Comparison of ENCODE assay signal across 8 cellular contexts in genomic region chr12:47686645-47687240, GRCh38. TPM values are rescaled to one million over a fixed set of nuclear protein-coding genes. Genes with fewer than 3 reads are reported as not detected.
DNase-seq lines count a peak whose midpoint lies in the region; ATAC-seq, FAIRE-seq and TF ChIP-seq lines count a peak whose summit lies in the region.

No MANE protein-coding gene starts in this region.

- H3K9me3 ChIP-seq in heart left ventricle: no peaks in the 10 kb centered on the region
- H3K9me3 ChIP-seq in Karpas-422 (ENCODE audit: low read length): no peaks in the 10 kb centered on the region

- no peak overlapping the region for H2AFZ ChIP-seq in Karpas-422 (ENCODE audit: low read length)

- H3K9ac ChIP-seq in Karpas-422 (ENCODE audit: low read length): no peak overlapping the region

- peak in 2 of 4 donors; percentile 50 to 64 for ATAC-seq in heart left ventricle
- ATAC-seq in left ventricle myocardium superior: no peak
- ATAC-seq in stimulated activated effector memory CD8-positive, alpha-beta T cell treated with anti-CD3 and anti-CD28 coated beads, Interleukin-12 subunit alpha, Interleukin-12 subunit beta, amount 100 ng/mL, for 72 hours: no peak
- no peak for ATAC-seq in HG03342 (IDR thresholded peaks at IDR 0.05; ENCODE audit: unreplicated experiment)

- H3K36me3 ChIP-seq in heart left ventricle: peaks cover 0 to 64% (median 30%) of the 10 kb centered on the region in 9 donors
- H3K36me3 ChIP-seq in Karpas-422 (ENCODE audit: insufficient read depth, low read length): peaks cover 59% of the 10 kb centered on the region

- TF ChIP-seq CTCF in heart left ventricle (IDR thresholded peaks at IDR 0.05): peak; percentile 28 to 73 (median 58)

- H3K4me1 ChIP-seq in heart left ventricle: no peaks in the 10 kb centered on the region
- H3K4me1 ChIP-seq in Karpas-422 (ENCODE audit: low read length): peaks cover 38% of the 10 kb centered on the region

- no peak overlapping the region for H3K4me2 ChIP-seq in Karpas-422 (ENCODE audit: low read depth, low read length, poor library complexity, severe bottlenecking)

- 76 to 81% (median 77%) methylated on average over 4 of the region's 4 CpGs for WGBS in heart left ventricle, 4 donors

- H3K9me3 Mint-ChIP-seq in stimulated activated effector memory CD8-positive, alpha-beta T cell treated with anti-CD3 and anti-CD28 coated beads, Interleukin-12 subunit alpha, Interleukin-12 subunit beta, amount 100 ng/mL, for 72 hours: no peaks in the 10 kb centered on the region

- peaks cover 36% of the 10 kb centered on the region for H3K79me2 ChIP-seq in Karpas-422 (ENCODE audit: low read length)

- H3K36me3 Mint-ChIP-seq in stimulated activated effector memory CD8-positive, alpha-beta T cell treated with anti-CD3 and anti-CD28 coated beads, Interleukin-12 subunit alpha, Interleukin-12 subunit beta, amount 100 ng/mL, for 72 hours: peaks cover 72% of the 10 kb centered on the region

- TF ChIP-seq POLR2A in heart left ventricle (IDR thresholded peaks at IDR 0.05): no peak

- no peaks in the 10 kb centered on the region for H3K9me2 ChIP-seq in Karpas-422 (replicated peaks; ENCODE audit: insufficient read depth, low read length)

- no peak overlapping the region for H3K27ac Mint-ChIP-seq in stimulated activated effector memory CD8-positive, alpha-beta T cell treated with anti-CD3 and anti-CD28 coated beads, Interleukin-12 subunit alpha, Interleukin-12 subunit beta, amount 100 ng/mL, for 72 hours

- no peaks in the 10 kb centered on the region for H4K20me1 ChIP-seq in Karpas-422 (ENCODE audit: insufficient read depth, low read depth, low read length)

- no peak for DNase-seq in heart left ventricle
- no peak for DNase-seq in left ventricle myocardium superior
- DNase-seq in Karpas-422: peak; percentile 75
- DNase-seq in fibroblast of peridontal ligament (ENCODE audit: extremely low read depth): peak; percentile 74
- peak; percentile 11 for DNase-seq in pulmonary artery endothelial cell (ENCODE audit: low read depth, low spot score)
- no peak for DNase-seq in stimulated activated effector memory CD8-positive, alpha-beta T cell treated with anti-CD3 and anti-CD28 coated beads, Interleukin-12 subunit alpha, Interleukin-12 subunit beta, amount 100 ng/mL, for 72 hours (ENCODE audit: low spot score in 2 of 2)

- FAIRE-seq in TTC549 (lab: Jason Lieb, UNC): peak; percentile 95

- H3K27ac ChIP-seq in heart left ventricle (no peak overlapping the region), Karpas-422 (ENCODE audit: low read length) (no peak overlapping the region)

- no peak overlapping the region for H3K4me3 Mint-ChIP-seq in stimulated activated effector memory CD8-positive, alpha-beta T cell treated with anti-CD3 and anti-CD28 coated beads, Interleukin-12 subunit alpha, Interleukin-12 subunit beta, amount 100 ng/mL, for 72 hours

- intact Hi-C loops in heart left ventricle (cut with DNase I): loop anchor here in 8 of 10 donors (1.0 to 10.0 kb wide), 5 partner anchors 34 to 654 kb away; no protein-coding TSS in a partner anchor
- intact Hi-C loops in left ventricle myocardium superior (cut with micrococcal nuclease): loop anchor here (10.0 kb wide), 1 partner anchor 652 kb away; no protein-coding TSS in a partner anchor

- no peak overlapping the region for H3K4me3 ChIP-seq in heart left ventricle
- H3K4me3 ChIP-seq in Karpas-422 (ENCODE audit: low read length): no peak overlapping the region

- H3K27me3 ChIP-seq in heart left ventricle (no peaks in the 10 kb centered on the region), Karpas-422 (ENCODE audit: low read length) (no peaks in the 10 kb centered on the region)

- H3K4me1 Mint-ChIP-seq in stimulated activated effector memory CD8-positive, alpha-beta T cell treated with anti-CD3 and anti-CD28 coated beads, Interleukin-12 subunit alpha, Interleukin-12 subunit beta, amount 100 ng/mL, for 72 hours: peaks cover 5% of the 10 kb centered on the region

RNA-seq across cellular contexts. Expression of gene RPAP3, which starts 19.1 kb away (rescaled TPM):
- total RNA-seq in heart left ventricle (10 to 100 TPM; 11.1 to 25.2 (median 22.3) TPM), left ventricle myocardium superior (19.9 TPM), pulmonary artery endothelial cell (12.3 and 18.2 TPM in 2 replicates)
- polyA plus RNA-seq in heart left ventricle: 10 to 100 TPM in 1 of 2 donors, 1 to 10 TPM in 1; 7.2 to 15.5 TPM
- total RNA-seq in Karpas-422 (2014; rRNA removed; shearing (Covaris generic); ENCODE audit: low replicate concordance): 38.2 and 47.2 TPM in 2 replicates

RNA-seq across cellular contexts. Expression of gene ENDOU, which starts 38.5 kb away (rescaled TPM):
- total RNA-seq in heart left ventricle (1 to 10 TPM in 1 of 9 donors, under 1 TPM in 4, not detected in 4; 0.12 to 2.5 (median 0.27) TPM), left ventricle myocardium superior (0.30 TPM), pulmonary artery endothelial cell (not detected in 2 replicates)
- polyA plus RNA-seq in heart left ventricle: under 1 TPM; 0.08 to 0.42 TPM
- total RNA-seq in Karpas-422 (2014; rRNA removed; shearing (Covaris generic); ENCODE audit: low replicate concordance): 1.2 and 10.7 TPM in 2 replicates

Comparison
In these comparisons a context has a peak if more than half of its experiments do, and no peak if none do; other contexts are left out.
1. DNase-seq: peak in Karpas-422 (single experiment), fibroblast of peridontal ligament (single experiment) and pulmonary artery endothelial cell (single experiment); none in heart left ventricle (0 of 5), left ventricle myocardium superior (single experiment) and stimulated activated effector memory CD8-positive, alpha-beta T cell treated with anti-CD3 and anti-CD28 coated beads, Interleukin-12 subunit alpha, Interleukin-12 subunit beta, amount 100 ng/mL, for 72 hours (0 of 2).